ENCODE assay signal across 11 cellular contexts in genomic region chr13:105974380-105974779, GRCh38.
"Had no signal": no experiment of that assay in that cellular context is flagged by ENCODE, and none has a peak within 500 bp of the region (broad histone marks: within the 10 kb centered on the region; RNA-seq: fewer than 3 reads in every experiment).

No MANE protein-coding gene starts in this region.

- H3K4me3 ChIP-seq: GM23248, GM23338, HAP-1 had no signal

- H3K9ac ChIP-seq: GM23248 had no signal

- DNase-seq: GM23248, GOT3, H7, H9, HCEC 1CT, HFFc6 had no signal

- H3K36me3 ChIP-seq: HAP-1 had no signal

- H3K9me3 ChIP-seq: HAP-1 had no signal

- H3K27ac ChIP-seq: GM23248 had no signal

- H3K4me2 ChIP-seq: GM23338 had no signal

- FAIRE-seq: H1, H54 had no signal

- ATAC-seq: GM23338, HCT116 had no signal
